Comparison of ENCODE assay signal across 1 cellular context in the genomic region with DNA sequence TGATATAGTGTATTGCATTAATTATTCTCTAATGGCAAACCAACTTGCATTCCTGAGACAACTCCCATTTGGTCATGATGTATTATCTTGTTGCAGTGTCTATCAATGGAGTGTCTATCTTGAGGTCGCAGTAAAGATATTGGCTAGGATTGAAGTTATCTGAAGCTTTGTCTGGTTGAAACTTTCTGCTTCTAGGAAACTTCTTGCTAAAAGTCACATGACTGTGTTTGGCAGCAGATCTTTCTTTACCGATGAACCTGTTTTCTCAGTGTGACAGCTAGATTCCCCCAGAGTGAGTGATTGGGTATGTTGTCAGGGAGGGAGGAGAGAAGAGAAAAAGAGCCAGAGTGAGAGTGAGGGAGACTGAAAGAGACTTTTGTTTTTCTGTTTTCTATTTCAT.
TF ChIP-seq lines count a peak whose summit lies in the region.

No MANE protein-coding gene starts in this region.

TF ChIP-seq in GM23338, 12 proteins besides CTCF, POLR2A, EP300 and RAD21 (continued from another document):
- TF ChIP-seq, protein P1, sequence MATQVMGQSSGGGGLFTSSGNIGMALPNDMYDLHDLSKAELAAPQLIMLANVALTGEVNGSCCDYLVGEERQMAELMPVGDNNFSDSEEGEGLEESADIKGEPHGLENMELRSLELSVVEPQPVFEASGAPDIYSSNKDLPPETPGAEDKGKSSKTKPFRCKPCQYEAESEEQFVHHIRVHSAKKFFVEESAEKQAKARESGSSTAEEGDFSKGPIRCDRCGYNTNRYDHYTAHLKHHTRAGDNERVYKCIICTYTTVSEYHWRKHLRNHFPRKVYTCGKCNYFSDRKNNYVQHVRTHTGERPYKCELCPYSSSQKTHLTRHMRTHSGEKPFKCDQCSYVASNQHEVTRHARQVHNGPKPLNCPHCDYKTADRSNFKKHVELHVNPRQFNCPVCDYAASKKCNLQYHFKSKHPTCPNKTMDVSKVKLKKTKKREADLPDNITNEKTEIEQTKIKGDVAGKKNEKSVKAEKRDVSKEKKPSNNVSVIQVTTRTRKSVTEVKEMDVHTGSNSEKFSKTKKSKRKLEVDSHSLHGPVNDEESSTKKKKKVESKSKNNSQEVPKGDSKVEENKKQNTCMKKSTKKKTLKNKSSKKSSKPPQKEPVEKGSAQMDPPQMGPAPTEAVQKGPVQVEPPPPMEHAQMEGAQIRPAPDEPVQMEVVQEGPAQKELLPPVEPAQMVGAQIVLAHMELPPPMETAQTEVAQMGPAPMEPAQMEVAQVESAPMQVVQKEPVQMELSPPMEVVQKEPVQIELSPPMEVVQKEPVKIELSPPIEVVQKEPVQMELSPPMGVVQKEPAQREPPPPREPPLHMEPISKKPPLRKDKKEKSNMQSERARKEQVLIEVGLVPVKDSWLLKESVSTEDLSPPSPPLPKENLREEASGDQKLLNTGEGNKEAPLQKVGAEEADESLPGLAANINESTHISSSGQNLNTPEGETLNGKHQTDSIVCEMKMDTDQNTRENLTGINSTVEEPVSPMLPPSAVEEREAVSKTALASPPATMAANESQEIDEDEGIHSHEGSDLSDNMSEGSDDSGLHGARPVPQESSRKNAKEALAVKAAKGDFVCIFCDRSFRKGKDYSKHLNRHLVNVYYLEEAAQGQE (IDR thresholded peaks at IDR 0.05; ENCODE audit: unreplicated experiment) = no peak
- TF ChIP-seq ZNF331 (CRISPR knock-in tag; IDR thresholded peaks at IDR 0.05; ENCODE audit: low read depth) (no peak), NANOG (IDR thresholded peaks at IDR 0.05; ENCODE audit: borderline replicate concordance) (no peak), ZNF114 (CRISPR knock-in tag; IDR thresholded peaks at IDR 0.05) (no peak)
- TF ChIP-seq, protein P2, sequence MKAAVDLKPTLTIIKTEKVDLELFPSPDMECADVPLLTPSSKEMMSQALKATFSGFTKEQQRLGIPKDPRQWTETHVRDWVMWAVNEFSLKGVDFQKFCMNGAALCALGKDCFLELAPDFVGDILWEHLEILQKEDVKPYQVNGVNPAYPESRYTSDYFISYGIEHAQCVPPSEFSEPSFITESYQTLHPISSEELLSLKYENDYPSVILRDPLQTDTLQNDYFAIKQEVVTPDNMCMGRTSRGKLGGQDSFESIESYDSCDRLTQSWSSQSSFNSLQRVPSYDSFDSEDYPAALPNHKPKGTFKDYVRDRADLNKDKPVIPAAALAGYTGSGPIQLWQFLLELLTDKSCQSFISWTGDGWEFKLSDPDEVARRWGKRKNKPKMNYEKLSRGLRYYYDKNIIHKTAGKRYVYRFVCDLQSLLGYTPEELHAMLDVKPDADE (IDR thresholded peaks at IDR 0.05) = no peak
- TF ChIP-seq, protein P3, sequence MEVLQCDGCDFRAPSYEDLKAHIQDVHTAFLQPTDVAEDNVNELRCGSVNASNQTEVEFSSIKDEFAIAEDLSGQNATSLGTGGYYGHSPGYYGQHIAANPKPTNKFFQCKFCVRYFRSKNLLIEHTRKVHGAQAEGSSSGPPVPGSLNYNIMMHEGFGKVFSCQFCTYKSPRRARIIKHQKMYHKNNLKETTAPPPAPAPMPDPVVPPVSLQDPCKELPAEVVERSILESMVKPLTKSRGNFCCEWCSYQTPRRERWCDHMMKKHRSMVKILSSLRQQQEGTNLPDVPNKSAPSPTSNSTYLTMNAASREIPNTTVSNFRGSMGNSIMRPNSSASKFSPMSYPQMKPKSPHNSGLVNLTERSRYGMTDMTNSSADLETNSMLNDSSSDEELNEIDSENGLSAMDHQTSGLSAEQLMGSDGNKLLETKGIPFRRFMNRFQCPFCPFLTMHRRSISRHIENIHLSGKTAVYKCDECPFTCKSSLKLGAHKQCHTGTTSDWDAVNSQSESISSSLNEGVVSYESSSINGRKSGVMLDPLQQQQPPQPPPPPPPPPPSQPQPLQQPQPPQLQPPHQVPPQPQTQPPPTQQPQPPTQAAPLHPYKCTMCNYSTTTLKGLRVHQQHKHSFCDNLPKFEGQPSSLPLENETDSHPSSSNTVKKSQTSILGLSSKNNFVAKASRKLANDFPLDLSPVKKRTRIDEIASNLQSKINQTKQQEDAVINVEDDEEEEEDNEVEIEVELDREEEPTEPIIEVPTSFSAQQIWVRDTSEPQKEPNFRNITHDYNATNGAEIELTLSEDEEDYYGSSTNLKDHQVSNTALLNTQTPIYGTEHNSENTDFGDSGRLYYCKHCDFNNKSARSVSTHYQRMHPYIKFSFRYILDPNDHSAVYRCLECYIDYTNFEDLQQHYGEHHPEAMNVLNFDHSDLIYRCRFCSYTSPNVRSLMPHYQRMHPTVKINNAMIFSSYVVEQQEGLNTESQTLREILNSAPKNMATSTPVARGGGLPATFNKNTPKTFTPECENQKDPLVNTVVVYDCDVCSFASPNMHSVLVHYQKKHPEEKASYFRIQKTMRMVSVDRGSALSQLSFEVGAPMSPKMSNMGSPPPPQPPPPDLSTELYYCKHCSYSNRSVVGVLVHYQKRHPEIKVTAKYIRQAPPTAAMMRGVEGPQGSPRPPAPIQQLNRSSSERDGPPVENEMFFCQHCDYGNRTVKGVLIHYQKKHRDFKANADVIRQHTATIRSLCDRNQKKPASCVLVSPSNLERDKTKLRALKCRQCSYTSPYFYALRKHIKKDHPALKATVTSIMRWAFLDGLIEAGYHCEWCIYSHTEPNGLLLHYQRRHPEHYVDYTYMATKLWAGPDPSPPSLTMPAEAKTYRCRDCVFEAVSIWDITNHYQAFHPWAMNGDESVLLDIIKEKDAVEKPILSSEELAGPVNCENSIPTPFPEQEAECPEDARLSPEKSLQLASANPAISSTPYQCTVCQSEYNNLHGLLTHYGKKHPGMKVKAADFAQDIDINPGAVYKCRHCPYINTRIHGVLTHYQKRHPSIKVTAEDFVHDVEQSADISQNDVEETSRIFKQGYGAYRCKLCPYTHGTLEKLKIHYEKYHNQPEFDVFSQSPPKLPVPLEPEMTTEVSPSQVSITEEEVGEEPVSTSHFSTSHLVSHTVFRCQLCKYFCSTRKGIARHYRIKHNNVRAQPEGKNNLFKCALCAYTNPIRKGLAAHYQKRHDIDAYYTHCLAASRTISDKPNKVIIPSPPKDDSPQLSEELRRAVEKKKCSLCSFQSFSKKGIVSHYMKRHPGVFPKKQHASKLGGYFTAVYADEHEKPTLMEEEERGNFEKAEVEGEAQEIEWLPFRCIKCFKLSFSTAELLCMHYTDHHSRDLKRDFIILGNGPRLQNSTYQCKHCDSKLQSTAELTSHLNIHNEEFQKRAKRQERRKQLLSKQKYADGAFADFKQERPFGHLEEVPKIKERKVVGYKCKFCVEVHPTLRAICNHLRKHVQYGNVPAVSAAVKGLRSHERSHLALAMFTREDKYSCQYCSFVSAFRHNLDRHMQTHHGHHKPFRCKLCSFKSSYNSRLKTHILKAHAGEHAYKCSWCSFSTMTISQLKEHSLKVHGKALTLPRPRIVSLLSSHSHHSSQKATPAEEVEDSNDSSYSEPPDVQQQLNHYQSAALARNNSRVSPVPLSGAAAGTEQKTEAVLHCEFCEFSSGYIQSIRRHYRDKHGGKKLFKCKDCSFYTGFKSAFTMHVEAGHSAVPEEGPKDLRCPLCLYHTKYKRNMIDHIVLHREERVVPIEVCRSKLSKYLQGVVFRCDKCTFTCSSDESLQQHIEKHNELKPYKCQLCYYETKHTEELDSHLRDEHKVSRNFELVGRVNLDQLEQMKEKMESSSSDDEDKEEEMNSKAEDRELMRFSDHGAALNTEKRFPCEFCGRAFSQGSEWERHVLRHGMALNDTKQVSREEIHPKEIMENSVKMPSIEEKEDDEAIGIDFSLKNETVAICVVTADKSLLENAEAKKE (CRISPR knock-in tag; IDR thresholded peaks at IDR 0.05) = no peak
